ENCODE assay signal across 10 cellular contexts in genomic region chr2:16117021-16117700, GRCh38.
"Had no signal": no experiment of that assay in that cellular context is flagged by ENCODE, and none has a peak within 500 bp of the region (broad histone marks: within the 10 kb centered on the region; RNA-seq: fewer than 3 reads in every experiment).

No MANE protein-coding gene starts in this region.

- H3K4me3 ChIP-seq: GM23248, GM23338, HAP-1 had no signal

- H3K4me2 ChIP-seq: GM23338 had no signal

- H2AFZ ChIP-seq: GM23248, GM23338 had no signal

- DNase-seq: GM23248, GOT3, H7, H9, HCEC 1CT, HFFc6 had no signal

- ATAC-seq: GM23338, HCT116 had no signal

- H3K9ac ChIP-seq: GM23248 had no signal

- H3K27ac ChIP-seq: GM23248 had no signal

- H3K36me3 ChIP-seq: HAP-1 had no signal

- FAIRE-seq: H54 had no signal
